In genomic region chr6:35935469-35935868, GRCh38 we compare ENCODE assay signal across 8 cellular contexts.
"Had no signal": no experiment of that assay in that cellular context is flagged by ENCODE, and none has a peak within 500 bp of the region (broad histone marks: within the 10 kb centered on the region; RNA-seq: fewer than 3 reads in every experiment).

No MANE protein-coding gene starts in this region.

- ATAC-seq: GM12878 had no signal

- H3K4me3 ChIP-seq: GM12878 had no signal

- FAIRE-seq: G401.6, GM12878, GM12891, GM12892, GM18507, GM19239 had no signal

- DNase-seq: GDM1, GF-D8 had no signal
